16 cellular contexts compared by ENCODE assay signal in genomic region chr14:88502740-88503139, GRCh38. TPM values are rescaled to one million over a fixed set of nuclear protein-coding genes. Genes with fewer than 3 reads are reported as not detected.
DNase-seq lines count a peak whose midpoint lies in the region; ATAC-seq and TF ChIP-seq lines count a peak whose summit lies in the region.
"Had no signal": no experiment of that assay in that cellular context is flagged by ENCODE, and none has a peak within 500 bp of the region (broad histone marks: within the 10 kb centered on the region; RNA-seq: fewer than 3 reads in every experiment).

No MANE protein-coding gene starts in this region.

- TF ChIP-seq CTCF in nephron progenitor cell (IDR thresholded peaks at IDR 0.05): no peak

- in situ Hi-C loops in ACHN (cut with HindIII; ENCODE audit: low pct_ligation_motif_present, low pct_unique_long_range_greater_than_20kb, low sequenced_read_pairs): no loop called here

- H3K4me1 Mint-ChIP-seq in T-helper 17 cell (peaks cover 3% of the 10 kb centered on the region), nephron progenitor cell (peaks cover 9% of the 10 kb centered on the region)

- no peak overlapping the region for H3K4me3 Mint-ChIP-seq in T-helper 17 cell
- H3K4me3 Mint-ChIP-seq in nephron progenitor cell: no peak overlapping the region
- H3K4me3 Mint-ChIP-seq: CD4-positive, alpha-beta T cell; CD8-positive, alpha-beta T cell had no signal

- H3K27ac Mint-ChIP-seq in T-helper 17 cell (peak overlapping the region; percentile 22), nephron progenitor cell (peak overlapping the region; percentile 52)
- H3K27ac Mint-ChIP-seq: CD4-positive, alpha-beta T cell; CD8-positive, alpha-beta T cell had no signal

- peak; percentile 29 for DNase-seq in NCI-H82 (lab: John Stamatoyannopoulos, UW)
- DNase-seq in NCI-H82 treated with DMSO at 0.1 percent for 48 hours (lab: John Stamatoyannopoulos, UW; ENCODE audit: unreplicated experiment): no peak
- DNase-seq in T-helper 17 cell: no peak
- DNase-seq in nephron progenitor cell: no peak
- DNase-seq in GF-D8 (lab: John Stamatoyannopoulos, UW): no peak
- no peak for DNase-seq in ACHN
- DNase-seq in C1 segment of cervical spinal cord (lab: John Stamatoyannopoulos, UW): no peak
- DNase-seq: BE2C; Caco-2; Calu3; CD4-positive, alpha-beta T cell; CD8-positive, alpha-beta T cell; DMS79 treated with DMSO at 0.1 percent for 48 hours had no signal

- H3K36me3 Mint-ChIP-seq in T-helper 17 cell (ENCODE audit: low read depth) (no peaks in the 10 kb centered on the region), nephron progenitor cell (ENCODE audit: low read depth) (peaks cover 44% of the 10 kb centered on the region)
- H3K36me3 Mint-ChIP-seq: CD8-positive, alpha-beta T cell had no signal

- H3K9me3 ChIP-seq in T-helper 17 cell (ENCODE audit: control insufficient read depth, low read length, poor library complexity, severe bottlenecking): no peaks in the 10 kb centered on the region
- H3K9me3 ChIP-seq: A549, BE2C, BLaER1, Caco-2 had no signal

- H3K27me3 Mint-ChIP-seq in T-helper 17 cell (peaks cover 29% of the 10 kb centered on the region), nephron progenitor cell (ENCODE audit: low read depth, poor library complexity) (no peaks in the 10 kb centered on the region)

- ATAC-seq in T-helper 17 cell: no peak
- ATAC-seq: A549; CD8-positive, alpha-beta T cell; GM12878 had no signal

- H3K9me3 Mint-ChIP-seq in nephron progenitor cell: no peaks in the 10 kb centered on the region
- H3K9me3 Mint-ChIP-seq: CD4-positive, alpha-beta T cell; CD8-positive, alpha-beta T cell had no signal

RNA-seq across cellular contexts. Expression of gene PTPN21, which starts 52.1 kb away (rescaled TPM):
- total RNA-seq in T-helper 17 cell: not detected
- total RNA-seq: CD4-positive, alpha-beta T cell; CD8-positive, alpha-beta T cell had no signal
